33 cellular contexts compared by ENCODE assay signal in the genomic region with DNA sequence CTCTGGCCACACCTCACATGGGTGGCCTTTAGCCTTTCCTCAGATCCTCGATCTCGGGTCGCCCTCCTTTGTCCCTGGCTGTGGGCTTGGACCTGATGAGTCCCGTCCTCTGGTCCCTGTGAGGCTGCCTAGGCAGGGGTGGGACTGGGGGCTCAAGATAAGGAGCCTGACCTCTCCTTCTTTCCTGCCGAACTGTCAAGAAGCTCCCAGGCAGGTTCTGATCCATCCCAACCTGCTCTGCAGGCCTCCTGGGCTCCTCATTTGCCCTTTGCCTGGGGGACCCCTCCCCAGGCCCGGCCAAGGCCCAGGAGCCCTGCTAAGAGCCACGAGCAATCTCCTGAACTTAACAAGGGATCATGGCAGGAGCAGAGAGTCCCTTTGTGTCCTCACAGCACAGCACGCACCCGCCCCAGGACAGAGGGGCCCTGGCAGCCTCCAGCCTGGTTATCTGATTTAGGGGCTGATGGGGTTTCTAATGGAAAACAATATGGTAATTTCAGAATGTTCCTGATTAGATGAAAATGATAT.
"Had no signal": no experiment of that assay in that cellular context is flagged by ENCODE, and none has a peak within 500 bp of the region (broad histone marks: within the 10 kb centered on the region; RNA-seq: fewer than 3 reads in every experiment).

No MANE protein-coding gene starts in this region.

- H3K4me1 Mint-ChIP-seq: activated B cell treated with CpG ODN at 0.5 μM for 24 hours; activated T-helper 17 cell treated with anti-CD3 and anti-CD28 coated beads, Interleukin-2, amount 50 U/mL, for 72 hours had no signal

- DNase-seq: activated B cell treated with CpG ODN at 0.5 μM for 24 hours; activated CD4-positive, alpha-beta T cell treated with anti-CD3 and anti-CD28 coated beads for 48 hours; activated CD4-positive, alpha-beta T cell treated with anti-CD3 and anti-CD28 coated beads, Interleukin-2, amount 50 U/mL, for 1 hour; activated CD4-positive, alpha-beta T cell treated with anti-CD3 and anti-CD28 coated beads, Interleukin-2, amount 50 U/mL, for 48 hours; activated CD8-positive, alpha-beta memory T cell treated with anti-CD3 and anti-CD28 coated beads for 24 hours; activated CD8-positive, alpha-beta T cell treated with anti-CD3 and anti-CD28 coated beads for 36 hours; activated effector memory CD4-positive, alpha-beta T cell treated with Interleukin-2 at 50 U/mL for 16 hours; activated gamma-delta T cell treated with Interleukin-2 at 50 U/mL for 16 hours; activated naive CD4-positive, alpha-beta T cell treated with anti-CD3 and anti-CD28 coated beads, Interleukin-2, amount 50 U/mL, for 16 hours; activated naive CD4-positive, alpha-beta T cell treated with Interleukin-2 at 50 U/mL for 16 hours; activated T-cell treated with anti-CD3 and anti-CD28 coated beads, Interleukin-2, amount 50 U/mL, for 4 hours; amniotic stem cell; anterior cingulate cortex; body of pancreas; central memory CD4-positive, alpha-beta T cell; cerebellar nuclear complex; dorsolateral prefrontal cortex; effector memory CD4-positive, alpha-beta T cell; erythroblast; foreskin keratinocyte; gastrocnemius medialis; glutamatergic neuron; T-helper 1 cell; T-helper 17 cell; T1000; WERI-Rb-1 had no signal

- H3K36me3 ChIP-seq: esophagus muscularis mucosa, gastrocnemius medialis, WERI-Rb-1 had no signal

- H3K4me1 ChIP-seq: body of pancreas, gastrocnemius medialis had no signal

- H3K9me3 ChIP-seq: body of pancreas, esophagus muscularis mucosa, gastrocnemius medialis had no signal

- H3K27me3 ChIP-seq: body of pancreas, foreskin keratinocyte had no signal

- H3K36me3 Mint-ChIP-seq: activated naive CD8-positive, alpha-beta T cell had no signal

- H3K9me3 Mint-ChIP-seq: activated B cell treated with CpG ODN at 0.5 μM for 24 hours; activated CD8-positive, alpha-beta T cell treated with anti-CD3 and anti-CD28 coated beads for 36 hours; activated T-cell treated with anti-CD3 and anti-CD28 coated beads, Interleukin-2, amount 50 U/mL, for 4 hours; activated T-helper 17 cell treated with anti-CD3 and anti-CD28 coated beads, Interleukin-2, amount 50 U/mL, for 72 hours; dendritic cell treated with granulocyte-macrophage colony-stimulating factor and Interleukin-4, amounts not matched to agents 40 ng/mL and 50 ng/mL, for 4 days; T-helper 2 cell treated with Interferon-gamma antibody and Interleukin-4, amounts not matched to agents 5 μg/mL and 100 μg/mL, for 36 hours had no signal

- H3K27ac ChIP-seq: body of pancreas, coronary artery, dorsolateral prefrontal cortex, esophagus muscularis mucosa, foreskin keratinocyte, gastrocnemius medialis, WERI-Rb-1 had no signal

- H3K4me3 ChIP-seq: body of pancreas, coronary artery, dorsolateral prefrontal cortex, esophagus muscularis mucosa, gastrocnemius medialis had no signal

- H3K4me3 Mint-ChIP-seq: activated B cell treated with CpG ODN at 0.5 μM for 24 hours; activated CD8-positive, alpha-beta T cell treated with anti-CD3 and anti-CD28 coated beads for 36 hours; activated naive CD8-positive, alpha-beta T cell; activated T-cell treated with anti-CD3 and anti-CD28 coated beads, Interleukin-2, amount 50 U/mL, for 4 hours; activated T-helper 17 cell treated with anti-CD3 and anti-CD28 coated beads, Interleukin-2, amount 50 U/mL, for 72 hours; dendritic cell treated with granulocyte-macrophage colony-stimulating factor and Interleukin-4, amounts not matched to agents 40 ng/mL and 50 ng/mL, for 4 days; T-helper 17 cell; T-helper 2 cell treated with Interferon-gamma antibody and Interleukin-4, amounts not matched to agents 5 μg/mL and 100 μg/mL, for 36 hours had no signal

- ATAC-seq: activated CD4-positive, CD25-positive, alpha-beta regulatory T cell treated with anti-CD3 and anti-CD28 coated beads, Interleukin-2, amount 50 U/mL, for 24 hours; activated CD8-positive, alpha-beta T cell treated with anti-CD3 and anti-CD28 coated beads for 36 hours; activated T-cell treated with anti-CD3 and anti-CD28 coated beads, Interleukin-2, amount 50 U/mL, for 4 hours; activated T-helper 17 cell treated with anti-CD3 and anti-CD28 coated beads, Interleukin-2, amount 50 U/mL, for 72 hours; body of pancreas; foreskin keratinocyte; gastrocnemius medialis; T-helper 17 cell had no signal

- H3K27ac Mint-ChIP-seq: activated B cell treated with CpG ODN at 0.5 μM for 24 hours; activated CD8-positive, alpha-beta T cell treated with anti-CD3 and anti-CD28 coated beads for 36 hours; activated naive CD8-positive, alpha-beta T cell; activated T-helper 17 cell treated with anti-CD3 and anti-CD28 coated beads, Interleukin-2, amount 50 U/mL, for 72 hours; dendritic cell treated with granulocyte-macrophage colony-stimulating factor and Interleukin-4, amounts not matched to agents 40 ng/mL and 50 ng/mL, for 4 days; T-helper 17 cell; T-helper 2 cell treated with Interferon-gamma antibody and Interleukin-4, amounts not matched to agents 5 μg/mL and 100 μg/mL, for 36 hours had no signal
